1 cellular context compared by ENCODE assay signal in the genomic region with DNA sequence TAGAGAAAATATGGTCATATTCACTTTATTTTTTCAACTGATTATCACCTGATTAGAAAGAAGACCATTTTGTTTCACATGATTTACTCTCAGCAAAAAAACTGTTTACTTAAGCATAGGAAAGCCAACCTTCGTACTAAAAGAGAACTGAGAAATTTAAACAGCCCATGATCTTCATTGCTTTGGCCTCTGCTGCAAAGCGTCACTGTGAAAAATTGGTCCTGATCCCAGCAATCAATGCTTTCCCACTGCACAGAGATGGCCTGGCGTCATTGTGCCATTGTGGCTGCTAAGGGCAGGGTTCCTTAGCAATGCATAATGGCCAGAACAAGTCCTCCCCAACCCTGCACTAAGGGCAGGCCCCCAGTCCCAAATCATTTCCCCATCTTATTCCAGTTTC.
TF ChIP-seq lines count a peak whose summit lies in the region.

No MANE protein-coding gene starts in this region.

TF ChIP-seq in HepG2, 621 proteins besides CTCF, POLR2A, EP300 and RAD21:
- no peak for TF ChIP-seq TCF7L2 (IDR thresholded peaks at IDR 0.05; ENCODE audit: low read depth, low read length)
- TF ChIP-seq RXRB (CRISPR knock-in tag; IDR thresholded peaks at IDR 0.05; ENCODE audit: borderline replicate concordance) = no peak
- TF ChIP-seq PHF8 (CRISPR knock-in tag; IDR thresholded peaks at IDR 0.05) = no peak
- TF ChIP-seq RCOR2 (CRISPR knock-in tag; IDR thresholded peaks at IDR 0.05) = no peak
- no peak for TF ChIP-seq MIXL1 (CRISPR knock-in tag; IDR thresholded peaks at IDR 0.05)
- TF ChIP-seq NFE2L1 (CRISPR knock-in tag; IDR thresholded peaks at IDR 0.05; ENCODE audit: borderline replicate concordance) = no peak
- TF ChIP-seq SNRNP70 (IDR thresholded peaks at IDR 0.05; ENCODE audit: low read depth, low read length) = no peak
- no peak for TF ChIP-seq DRAP1 (CRISPR knock-in tag; IDR thresholded peaks at IDR 0.05)
- TF ChIP-seq ZMAT3 (CRISPR knock-in tag; conservative IDR thresholded peaks at IDR 0.05) = no peak
- TF ChIP-seq ZNF256 (CRISPR knock-in tag; conservative IDR thresholded peaks at IDR 0.05) = no peak
- TF ChIP-seq HNRNPH1 (optimal IDR thresholded peaks at IDR 0.05; ENCODE audit: low read depth, low read length) = no peak
- TF ChIP-seq ZNF747 (CRISPR knock-in tag; IDR thresholded peaks at IDR 0.05; ENCODE audit: borderline replicate concordance) = no peak
- TF ChIP-seq MED1 (CRISPR knock-in tag; IDR thresholded peaks at IDR 0.05) = no peak
- no peak for TF ChIP-seq NFE2L2 (IDR thresholded peaks at IDR 0.05; ENCODE audit: low read length)
